15 cellular contexts compared by ENCODE assay signal in genomic region chr15:74845581-74845980, GRCh38. TPM values are rescaled to one million over a fixed set of nuclear protein-coding genes. Genes with fewer than 3 reads are reported as not detected.
DNase-seq lines count a peak whose midpoint lies in the region; ATAC-seq and TF ChIP-seq lines count a peak whose summit lies in the region.
"Had no signal": no experiment of that assay in that cellular context is flagged by ENCODE, and none has a peak within 500 bp of the region (broad histone marks: within the 10 kb centered on the region; RNA-seq: fewer than 3 reads in every experiment).

No MANE protein-coding gene starts in this region.

- CTCF ChIA-PET in CD4-positive, alpha-beta T cell (lab: Charles Lee) = interaction anchor here (1.4 to 1.6 kb wide), 2 partner anchors 13 to 56 kb away, joined by 3 to 9 read pairs; no protein-coding TSS in a partner anchor

- H4K91ac ChIP-seq in trophoblast cell (ENCODE audit: low read depth, low read length) = no peak overlapping the region

- no peak for TF ChIP-seq CTCF in CD4-positive, alpha-beta T cell (IDR thresholded peaks at IDR 0.05)

- POLR2A ChIA-PET in CD4-positive, alpha-beta T cell (lab: Charles Lee) = interaction anchor here (0.7 to 1.6 kb wide), 8 partner anchors 14 to 68 kb away, joined by 3 to 8 read pairs (median 4); partner anchors contain the start of gene CSK

- H3K9me3 ChIP-seq in CD4-positive, alpha-beta T cell (ENCODE audit: control insufficient read depth, low read length) = no peaks in the 10 kb centered on the region
- H3K9me3 ChIP-seq in trophoblast cell (ENCODE audit: insufficient read depth, low read depth, low read length) = no peaks in the 10 kb centered on the region
- H3K9me3 ChIP-seq: mucosa of descending colon, transverse colon had no signal

- no peaks in the 10 kb centered on the region for H3K27me3 Mint-ChIP-seq in CD4-positive, alpha-beta T cell
- no peaks in the 10 kb centered on the region for H3K27me3 Mint-ChIP-seq in activated T-helper 2 cell treated with anti-CD3 and anti-CD28 coated beads, Interferon-gamma antibody, Interleukin-2, Interleukin-4, amounts not matched to agents 10 μg/mL and 5 μg/mL and 100 μg/mL, durations not matched to agents 14 hours and 24 hours and 36 hours (ENCODE audit: low read depth)
- H3K27me3 Mint-ChIP-seq in natural killer cell treated with Interleukin-12 subunit alpha and Interleukin-12 subunit beta and Interleukin-15 and Interleukin-18, amount 100 ng/mL, for 72 hours = no peaks in the 10 kb centered on the region

- H3K27ac Mint-ChIP-seq in CD4-positive, alpha-beta T cell = peak overlapping the region; percentile 86
- peak overlapping the region; percentile 92 for H3K27ac Mint-ChIP-seq in activated T-helper 2 cell treated with anti-CD3 and anti-CD28 coated beads, Interferon-gamma antibody, Interleukin-2, Interleukin-4, amounts not matched to agents 10 μg/mL and 5 μg/mL and 100 μg/mL, durations not matched to agents 14 hours and 24 hours and 36 hours
- H3K27ac Mint-ChIP-seq in natural killer cell treated with Interleukin-12 subunit alpha and Interleukin-12 subunit beta and Interleukin-15 and Interleukin-18, amount 100 ng/mL, for 72 hours = peak overlapping the region; percentile 95 to 96

- no peak for ATAC-seq in CD4-positive, alpha-beta T cell (ENCODE audit: poor library complexity)
- peak in 1 of 2 donors; percentile 37 for ATAC-seq in natural killer cell treated with Interleukin-12 subunit alpha and Interleukin-12 subunit beta and Interleukin-15 and Interleukin-18, amount 100 ng/mL, for 72 hours
- ATAC-seq in left colon = no peak
- ATAC-seq: mucosa of descending colon had no signal

- H2AFZ ChIP-seq in trophoblast cell (ENCODE audit: insufficient read depth, low read length, poor library complexity) = no peak overlapping the region

- H4K8ac ChIP-seq in trophoblast cell (ENCODE audit: low read depth, low read length) = no peak overlapping the region

- peak overlapping the region; percentile 27 for H3K4me3 ChIP-seq in Jurkat, Clone E6-1 (ENCODE audit: low read length)
- H3K4me3 ChIP-seq in trophoblast cell (ENCODE audit: low read depth, low read length) = no peak overlapping the region
- H3K4me3 ChIP-seq: mucosa of descending colon, transverse colon had no signal

- no peak overlapping the region for H3K4ac ChIP-seq in trophoblast cell (ENCODE audit: low read depth, low read length)

- H2BK120ac ChIP-seq in trophoblast cell (ENCODE audit: insufficient read depth, low read length, poor library complexity) = no peak overlapping the region

- intact Hi-C loops in CD4-positive, alpha-beta T cell (cut with DNase I, micrococcal nuclease) = loop anchor here (1.0 to 10.0 kb wide), 4 partner anchors 55 to 301 kb away; partner anchors contain the start of genes ARID3B (in 1 of the 2) and EDC3 (in 1 of the 2)
- intact Hi-C loops in activated T-helper 2 cell treated with anti-CD3 and anti-CD28 coated beads, Interferon-gamma antibody, Interleukin-2, Interleukin-4, amounts not matched to agents 10 μg/mL and 5 μg/mL and 100 μg/mL, durations not matched to agents 14 hours and 24 hours and 36 hours (cut with micrococcal nuclease) = loop anchor here (1.0 to 2.0 kb wide), 6 partner anchors 28 to 105 kb away; partner anchors contain the start of gene SCAMP2
- intact Hi-C loops in head of caudate nucleus (cut with DNase I) (no loop called here), left colon (cut with DNase I, micrococcal nuclease) (no loop called here)

- WGBS in trophoblast cell (ENCODE audit: extremely low coverage, insufficient coverage, insufficient read length) = no CpG with 5 or more reads among the region's 4 CpGs

- peak overlapping the region; percentile 49 for H3K4me3 Mint-ChIP-seq in CD4-positive, alpha-beta T cell
- H3K4me3 Mint-ChIP-seq in activated T-helper 2 cell treated with anti-CD3 and anti-CD28 coated beads, Interferon-gamma antibody, Interleukin-2, Interleukin-4, amounts not matched to agents 10 μg/mL and 5 μg/mL and 100 μg/mL, durations not matched to agents 14 hours and 24 hours and 36 hours (ENCODE audit: low read depth) = peak overlapping the region; percentile 18
- peak overlapping the region; percentile 81 for H3K4me3 Mint-ChIP-seq in natural killer cell treated with Interleukin-12 subunit alpha and Interleukin-12 subunit beta and Interleukin-15 and Interleukin-18, amount 100 ng/mL, for 72 hours

- H3K9me3 Mint-ChIP-seq in CD4-positive, alpha-beta T cell = no peaks in the 10 kb centered on the region
- no peaks in the 10 kb centered on the region for H3K9me3 Mint-ChIP-seq in activated T-helper 2 cell treated with anti-CD3 and anti-CD28 coated beads, Interferon-gamma antibody, Interleukin-2, Interleukin-4, amounts not matched to agents 10 μg/mL and 5 μg/mL and 100 μg/mL, durations not matched to agents 14 hours and 24 hours and 36 hours
- H3K9me3 Mint-ChIP-seq in natural killer cell treated with Interleukin-12 subunit alpha and Interleukin-12 subunit beta and Interleukin-15 and Interleukin-18, amount 100 ng/mL, for 72 hours = no peaks in the 10 kb centered on the region

- peak overlapping the region; percentile 69 for H3K27ac ChIP-seq in CD4-positive, alpha-beta T cell (ENCODE audit: low read depth, low read length)
- no peak overlapping the region for H3K27ac ChIP-seq in trophoblast cell (ENCODE audit: low read depth, low read length)

- no peak overlapping the region for H3K9ac ChIP-seq in trophoblast cell (ENCODE audit: low read length)

- no peak overlapping the region for H3K14ac ChIP-seq in trophoblast cell (ENCODE audit: low read length)

- no peaks in the 10 kb centered on the region for H3K27me3 ChIP-seq in CD4-positive, alpha-beta T cell (ENCODE audit: control insufficient read depth, insufficient read depth, low read length)
- no peaks in the 10 kb centered on the region for H3K27me3 ChIP-seq in trophoblast cell (ENCODE audit: insufficient read depth, low read length)
- H3K27me3 ChIP-seq: transverse colon had no signal

- H3K79me2 ChIP-seq in trophoblast cell (ENCODE audit: control insufficient read depth, insufficient read depth, low read length, poor library complexity) = peaks cover 3% of the 10 kb centered on the region

- peaks cover 55% of the 10 kb centered on the region for H3K4me1 Mint-ChIP-seq in CD4-positive, alpha-beta T cell (ENCODE audit: low read depth)
- H3K4me1 Mint-ChIP-seq in activated T-helper 2 cell treated with anti-CD3 and anti-CD28 coated beads, Interferon-gamma antibody, Interleukin-2, Interleukin-4, amounts not matched to agents 10 μg/mL and 5 μg/mL and 100 μg/mL, durations not matched to agents 14 hours and 24 hours and 36 hours (ENCODE audit: low read depth) = peaks cover 38% of the 10 kb centered on the region
- peaks cover 39 to 43% of the 10 kb centered on the region in 2 donors for H3K4me1 Mint-ChIP-seq in natural killer cell treated with Interleukin-12 subunit alpha and Interleukin-12 subunit beta and Interleukin-15 and Interleukin-18, amount 100 ng/mL, for 72 hours (ENCODE audit: low read depth in 2 of 2)

- no peak overlapping the region for H3K4me2 ChIP-seq in trophoblast cell (ENCODE audit: low read length)

- H3K79me1 ChIP-seq in trophoblast cell (ENCODE audit: low read length) = peaks cover 6% of the 10 kb centered on the region

- no peak overlapping the region for H2BK12ac ChIP-seq in trophoblast cell (ENCODE audit: low read length)

- peaks cover 37 to 41% of the 10 kb centered on the region in 2 experiments for H3K36me3 ChIP-seq in trophoblast cell (ENCODE audit: control insufficient read depth in 1 of 2, insufficient read depth in 2 of 2, low read length in 2 of 2)

- peaks cover 58% of the 10 kb centered on the region for H3K36me3 Mint-ChIP-seq in CD4-positive, alpha-beta T cell (ENCODE audit: low read depth)
- H3K36me3 Mint-ChIP-seq in activated T-helper 2 cell treated with anti-CD3 and anti-CD28 coated beads, Interferon-gamma antibody, Interleukin-2, Interleukin-4, amounts not matched to agents 10 μg/mL and 5 μg/mL and 100 μg/mL, durations not matched to agents 14 hours and 24 hours and 36 hours (ENCODE audit: low read depth) = peaks cover 51% of the 10 kb centered on the region
- peaks cover 13% of the 10 kb centered on the region for H3K36me3 Mint-ChIP-seq in natural killer cell treated with Interleukin-12 subunit alpha and Interleukin-12 subunit beta and Interleukin-15 and Interleukin-18, amount 100 ng/mL, for 72 hours

- DNase-seq in CD4-positive, alpha-beta T cell = peak in 1 of 10 experiments; percentile 10
- peak; percentile 67 for DNase-seq in Jurkat, Clone E6-1 (ENCODE audit: low read depth, low spot score)
- no peak for DNase-seq in activated T-helper 2 cell treated with anti-CD3 and anti-CD28 coated beads, Interferon-gamma antibody, Interleukin-2, Interleukin-4, amounts not matched to agents 10 μg/mL and 5 μg/mL and 100 μg/mL, durations not matched to agents 14 hours and 24 hours and 36 hours (ENCODE audit: low spot score)
- DNase-seq in natural killer cell treated with Interleukin-12 subunit alpha and Interleukin-12 subunit beta and Interleukin-15 and Interleukin-18, amount 100 ng/mL, for 72 hours (ENCODE audit: low spot score) = no peak
- DNase-seq in head of caudate nucleus = no peak
- DNase-seq in left colon = no peak
- DNase-seq in trophoblast cell = no peak
- DNase-seq: activated gamma-delta T cell, C1 segment of cervical spinal cord, EL, mucosa of descending colon, NCI-H2171, posterior cingulate gyrus, transverse colon had no signal

- no peak overlapping the region for H2BK5ac ChIP-seq in trophoblast cell (ENCODE audit: low read depth, low read length, poor library complexity)

- H4K12ac ChIP-seq in trophoblast cell (ENCODE audit: low read depth, low read length) = no peak overlapping the region

- no peak overlapping the region for H2AK5ac ChIP-seq in trophoblast cell (ENCODE audit: low read length)

- H3K18ac ChIP-seq in trophoblast cell (ENCODE audit: low read length) = no peak overlapping the region

- H3K4me1 ChIP-seq in trophoblast cell (ENCODE audit: control insufficient read depth in 1 of 2, insufficient read depth in 2 of 2, low read length in 2 of 2) = peaks cover 11 to 12% of the 10 kb centered on the region in 2 experiments

- H3K23ac ChIP-seq in trophoblast cell (ENCODE audit: low read length) = no peak overlapping the region

RNA-seq across cellular contexts. Expression of gene ULK3, which starts 2.6 kb away (rescaled TPM):
- 10 to 100 TPM; 37.8 to 38.9 TPM for total RNA-seq in CD4-positive, alpha-beta T cell
- 91.9 TPM for polyA plus RNA-seq in Jurkat, Clone E6-1 (2012; ENCODE audit: insufficient read depth, insufficient read length)
- total RNA-seq in activated T-helper 2 cell treated with anti-CD3 and anti-CD28 coated beads, Interferon-gamma antibody, Interleukin-2, Interleukin-4, amounts not matched to agents 10 μg/mL and 5 μg/mL and 100 μg/mL, durations not matched to agents 14 hours and 24 hours and 36 hours = 45.5 and 47.7 TPM in 2 replicates
- 10 to 100 TPM; 39.1 to 74.7 TPM for total RNA-seq in natural killer cell treated with Interleukin-12 subunit alpha and Interleukin-12 subunit beta and Interleukin-15 and Interleukin-18, amount 100 ng/mL, for 72 hours
- total RNA-seq in left colon = 10 to 100 TPM; 70.7 to 83.2 TPM
- polyA plus RNA-seq in trophoblast cell (2013) = 9.3 and 10.1 TPM in 2 replicates

RNA-seq across cellular contexts. Expression of gene CPLX3, which starts 19.2 kb away (rescaled TPM):
- under 1 TPM; 0.16 to 0.53 TPM for total RNA-seq in CD4-positive, alpha-beta T cell
- not detected for polyA plus RNA-seq in Jurkat, Clone E6-1 (2012; ENCODE audit: insufficient read depth, insufficient read length)
- total RNA-seq in activated T-helper 2 cell treated with anti-CD3 and anti-CD28 coated beads, Interferon-gamma antibody, Interleukin-2, Interleukin-4, amounts not matched to agents 10 μg/mL and 5 μg/mL and 100 μg/mL, durations not matched to agents 14 hours and 24 hours and 36 hours = 0.16 TPM in 1 of 2 replicates, not detected in the other
- total RNA-seq in natural killer cell treated with Interleukin-12 subunit alpha and Interleukin-12 subunit beta and Interleukin-15 and Interleukin-18, amount 100 ng/mL, for 72 hours = 1 to 10 TPM in 1 of 2 donors, under 1 TPM in 1; 0.43 to 1.7 TPM
- total RNA-seq in left colon = under 1 TPM in 1 of 2 donors, not detected in 1; 0.15 TPM
- polyA plus RNA-seq in trophoblast cell (2013) = 0.03 TPM in 2 replicates
- total RNA-seq: transverse colon had no signal

RNA-seq across cellular contexts. Expression of gene SCAMP2, which starts 27.6 kb away (rescaled TPM):
- total RNA-seq in CD4-positive, alpha-beta T cell = 10 to 100 TPM; 56.1 to 56.9 TPM
- polyA plus RNA-seq in Jurkat, Clone E6-1 (2012; ENCODE audit: insufficient read depth, insufficient read length) = 70.9 TPM
- total RNA-seq in activated T-helper 2 cell treated with anti-CD3 and anti-CD28 coated beads, Interferon-gamma antibody, Interleukin-2, Interleukin-4, amounts not matched to agents 10 μg/mL and 5 μg/mL and 100 μg/mL, durations not matched to agents 14 hours and 24 hours and 36 hours = 85.0 and 90.6 TPM in 2 replicates
- 100 to 1,000 TPM; 109 to 111 TPM for total RNA-seq in natural killer cell treated with Interleukin-12 subunit alpha and Interleukin-12 subunit beta and Interleukin-15 and Interleukin-18, amount 100 ng/mL, for 72 hours
- total RNA-seq in left colon = 100 to 1,000 TPM; 188 to 209 TPM
- polyA plus RNA-seq in trophoblast cell (2013) = 73.8 and 78.1 TPM in 2 replicates

RNA-seq across cellular contexts. Expression of gene LMAN1L, which starts 32.9 kb away (rescaled TPM):
- total RNA-seq in CD4-positive, alpha-beta T cell = under 1 TPM; 0.56 to 0.93 TPM
- not detected for polyA plus RNA-seq in Jurkat, Clone E6-1 (2012; ENCODE audit: insufficient read depth, insufficient read length)
- 0.32 TPM in 1 of 2 replicates, not detected in the other for total RNA-seq in activated T-helper 2 cell treated with anti-CD3 and anti-CD28 coated beads, Interferon-gamma antibody, Interleukin-2, Interleukin-4, amounts not matched to agents 10 μg/mL and 5 μg/mL and 100 μg/mL, durations not matched to agents 14 hours and 24 hours and 36 hours
- 1 to 10 TPM; 3.4 to 4.9 TPM for total RNA-seq in natural killer cell treated with Interleukin-12 subunit alpha and Interleukin-12 subunit beta and Interleukin-15 and Interleukin-18, amount 100 ng/mL, for 72 hours
- under 1 TPM in 1 of 2 donors, not detected in 1; 0.40 TPM for total RNA-seq in left colon
- polyA plus RNA-seq in trophoblast cell (2013) = not detected in 2 replicates
- total RNA-seq: HT-29 had no signal

RNA-seq across cellular contexts. Expression of gene MPI, which starts 44.3 kb away (rescaled TPM):
- 10 to 100 TPM; 28.9 to 30.3 TPM for total RNA-seq in CD4-positive, alpha-beta T cell
- 61.2 TPM for polyA plus RNA-seq in Jurkat, Clone E6-1 (2012; ENCODE audit: insufficient read depth, insufficient read length)
- 66.3 and 71.6 TPM in 2 replicates for total RNA-seq in activated T-helper 2 cell treated with anti-CD3 and anti-CD28 coated beads, Interferon-gamma antibody, Interleukin-2, Interleukin-4, amounts not matched to agents 10 μg/mL and 5 μg/mL and 100 μg/mL, durations not matched to agents 14 hours and 24 hours and 36 hours
- total RNA-seq in natural killer cell treated with Interleukin-12 subunit alpha and Interleukin-12 subunit beta and Interleukin-15 and Interleukin-18, amount 100 ng/mL, for 72 hours = 10 to 100 TPM; 43.6 to 46.8 TPM
- total RNA-seq in left colon = 10 to 100 TPM; 62.2 to 76.7 TPM
- 18.5 and 19.3 TPM in 2 replicates for polyA plus RNA-seq in trophoblast cell (2013)

Comparison
In these comparisons a context has a peak if more than half of its experiments do, and no peak if none do; other contexts are left out.
1. H3K4me3 Mint-ChIP-seq: peak in every context shown above with its lines; median percentile 81 in natural killer cell treated with Interleukin-12 subunit alpha and Interleukin-12 subunit beta and Interleukin-15 and Interleukin-18, amount 100 ng/mL, for 72 hours; 49 in CD4-positive, alpha-beta T cell; 18 in activated T-helper 2 cell treated with anti-CD3 and anti-CD28 coated beads, Interferon-gamma antibody, Interleukin-2, Interleukin-4, amounts not matched to agents 10 μg/mL and 5 μg/mL and 100 μg/mL, durations not matched to agents 14 hours and 24 hours and 36 hours.
2. intact Hi-C loops: an anchor here in CD4-positive, alpha-beta T cell (1.0 to 10.0 kb wide) and activated T-helper 2 cell treated with anti-CD3 and anti-CD28 coated beads, Interferon-gamma antibody, Interleukin-2, Interleukin-4, amounts not matched to agents 10 μg/mL and 5 μg/mL and 100 μg/mL, durations not matched to agents 14 hours and 24 hours and 36 hours (1.0 to 2.0 kb wide); none called in head of caudate nucleus and left colon.